ENCODE assay signal across 9 cellular contexts in the genomic region with DNA sequence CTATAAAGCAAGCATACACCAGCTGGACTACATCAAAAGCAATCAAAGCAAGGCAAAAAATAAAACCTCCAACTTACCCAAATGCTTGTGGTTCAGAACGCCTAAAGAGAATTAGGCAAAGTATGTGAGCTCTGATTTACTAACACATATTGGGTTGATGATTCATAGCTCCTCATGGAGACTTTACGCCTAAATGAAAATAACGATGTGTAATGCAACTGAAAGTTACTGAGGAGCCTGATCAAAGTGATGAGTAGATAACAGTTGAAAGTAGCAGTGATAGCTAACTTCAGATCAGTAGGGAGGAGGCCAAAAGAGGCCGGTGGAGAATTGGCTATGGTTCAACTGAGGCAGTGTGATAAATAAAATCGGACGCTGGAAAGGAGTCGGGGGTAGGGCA.
DNase-seq lines count a peak whose midpoint lies in the region; ATAC-seq and TF ChIP-seq lines count a peak whose summit lies in the region.
"Had no signal": no experiment of that assay in that cellular context is flagged by ENCODE, and none has a peak within 500 bp of the region (broad histone marks: within the 10 kb centered on the region; RNA-seq: fewer than 3 reads in every experiment).

No MANE protein-coding gene starts in this region.

- no peak overlapping the region for H2AFZ ChIP-seq in IMR-90 (replicated peaks; ENCODE audit: low read length, poor library complexity)
- H2AFZ ChIP-seq in osteoblast (ENCODE audit: low read length), result no peak overlapping the region

- no peaks in the 10 kb centered on the region for H3K27me3 Mint-ChIP-seq in CD4-positive, CD25-positive, alpha-beta regulatory T cell
- H3K27me3 Mint-ChIP-seq in chondrocyte (ENCODE audit: low read depth), result no peaks in the 10 kb centered on the region

- TF ChIP-seq POLR2A in IMR-90 (IDR thresholded peaks at IDR 0.05; ENCODE audit: low read depth, low read length), result no peak

- H3K4me1 ChIP-seq in CD4-positive, CD25-positive, alpha-beta regulatory T cell (ENCODE audit: control insufficient read depth, insufficient read depth, low read length, poor library complexity, severe bottlenecking), result no peaks in the 10 kb centered on the region
- peaks cover 3% of the 10 kb centered on the region for H3K4me1 ChIP-seq in IMR-90 (ENCODE audit: control insufficient read depth, insufficient read depth, low read length)
- peaks cover 18% of the 10 kb centered on the region for H3K4me1 ChIP-seq in osteoblast (ENCODE audit: insufficient read depth, low read length)
- H3K4me1 ChIP-seq in HAP-1, result peaks cover 6% of the 10 kb centered on the region

- H3K56ac ChIP-seq in IMR-90 (ENCODE audit: extremely low read depth, insufficient read depth, low read length), result peak overlapping the region; percentile 7; the same call in 1 of the 2 replicates

- no peak overlapping the region for H3K4me3 ChIP-seq in CD4-positive, CD25-positive, alpha-beta regulatory T cell (ENCODE audit: low read depth, low read length)
- peak overlapping the region; percentile 3; the same call in 1 of the 2 replicates for H3K4me3 ChIP-seq in IMR-90 (ENCODE audit: insufficient read depth, low read depth, low read length)
- no peak overlapping the region for H3K4me3 ChIP-seq in osteoblast (ENCODE audit: insufficient read depth, low read length)
- no peak overlapping the region for H3K4me3 ChIP-seq in HAP-1

- H4K91ac ChIP-seq in IMR-90 (ENCODE audit: insufficient read depth, low read depth, low read length), result peak overlapping the region; percentile 89

- POLR2A ChIA-PET in IMR-90 (lab: Charles Lee; ENCODE audit: unreplicated experiment), result interaction anchor here (0.5 kb wide), 1 partner anchor 354 kb away, joined by 13 read pairs; no protein-coding TSS in a partner anchor

- BruUV-seq in IMR-90 (replicated peaks; lab: Mats Ljungman, UMichigan), result no TSS peak

- H4K20me1 ChIP-seq in IMR-90 (ENCODE audit: insufficient read depth, low read length), result no peaks in the 10 kb centered on the region
- no peaks in the 10 kb centered on the region for H4K20me1 ChIP-seq in osteoblast (ENCODE audit: insufficient read depth, low read length)

- no peak overlapping the region for H3K23ac ChIP-seq in IMR-90 (ENCODE audit: low read depth, low read length)

- peak overlapping the region; percentile 66 to 70 for H4K8ac ChIP-seq in IMR-90 (ENCODE audit: low read depth in 2 of 2, low read length in 2 of 2)

- peak in 1 of 3 donors; percentile 27 for DNase-seq in CD4-positive, CD25-positive, alpha-beta regulatory T cell
- DNase-seq in IMR-90, result peak; percentile 92
- no peak for DNase-seq in chondrocyte (ENCODE audit: low spot score)
- no peak for DNase-seq in osteoblast (ENCODE audit: insufficient read length, low spot score, missing footprints)
- no peak for DNase-seq in NCI-H345 (lab: John Stamatoyannopoulos, UW)
- DNase-seq in DMS153 treated with DMSO at 0.1 percent for 48 hours (lab: John Stamatoyannopoulos, UW; ENCODE audit: unreplicated experiment), result no peak
- no peak for DNase-seq in NCI-H2107 treated with DMSO at 0.1 percent for 48 hours (lab: John Stamatoyannopoulos, UW; ENCODE audit: unreplicated experiment)
- no peak for DNase-seq in HAP-1 (ENCODE audit: low spot score in 2 of 2)

- H2BK15ac ChIP-seq in IMR-90 (ENCODE audit: low read depth, low read length), result peak overlapping the region; percentile 75; the same call in 2 of the 3 replicates

- intact Hi-C loops in IMR-90 (cut with micrococcal nuclease), result loop anchor here (2.0 kb wide), 1 partner anchor 17 kb away; no protein-coding TSS in a partner anchor

- no peaks in the 10 kb centered on the region for H3K9me3 Mint-ChIP-seq in CD4-positive, CD25-positive, alpha-beta regulatory T cell
- H3K9me3 Mint-ChIP-seq in chondrocyte (ENCODE audit: low read depth), result no peaks in the 10 kb centered on the region
- H3K9me3 Mint-ChIP-seq: neural crest cell had no signal

- CTCF ChIA-PET in IMR-90 (lab: Yijun Ruan, JAX), result interaction anchor here (0.5 to 0.6 kb wide), 2 partner anchors 11 to 141 kb away, joined by 3 read pairs; no protein-coding TSS in a partner anchor

- H3K18ac ChIP-seq in IMR-90 (ENCODE audit: low read depth, low read length), result peak overlapping the region; percentile 90; the same call in 1 of the 2 replicates

- H3K36me3 ChIP-seq in CD4-positive, CD25-positive, alpha-beta regulatory T cell (ENCODE audit: control insufficient read depth, insufficient read depth, low read length), result no peaks in the 10 kb centered on the region
- H3K36me3 ChIP-seq in IMR-90 (ENCODE audit: control insufficient read depth, insufficient read depth, low read length) (no peaks in the 10 kb centered on the region), osteoblast (ENCODE audit: insufficient read depth, low read length) (no peaks in the 10 kb centered on the region), HAP-1 (replicated peaks) (no peaks in the 10 kb centered on the region)

- peaks cover 5% of the 10 kb centered on the region for H3K36me3 Mint-ChIP-seq in CD4-positive, CD25-positive, alpha-beta regulatory T cell
- peaks cover 3% of the 10 kb centered on the region for H3K36me3 Mint-ChIP-seq in chondrocyte (ENCODE audit: low read depth)

- H3K4ac ChIP-seq in IMR-90 (ENCODE audit: low read depth, low read length), result peak overlapping the region; percentile 74

- TF ChIP-seq RAD21 in IMR-90 (IDR thresholded peaks at IDR 0.05; ENCODE audit: low read length), result no peak

- peak overlapping the region; percentile 85 for H2BK5ac ChIP-seq in IMR-90 (ENCODE audit: low read depth, low read length, poor library complexity, severe bottlenecking)

- H3K4me2 ChIP-seq in IMR-90 (ENCODE audit: low read depth, low read length), result peak overlapping the region; percentile 68
- H3K4me2 ChIP-seq in osteoblast (ENCODE audit: insufficient read depth, low read length), result peak overlapping the region; percentile 43

- H3K79me1 ChIP-seq in IMR-90 (ENCODE audit: low read depth in 1 of 2, low read length in 2 of 2), result no peaks in the 10 kb centered on the region

- H2AK9ac ChIP-seq in IMR-90 (replicated peaks; ENCODE audit: low read depth, low read length, poor library complexity), result no peak overlapping the region

- no peak overlapping the region for H3K9ac ChIP-seq in IMR-90 (ENCODE audit: low read depth, low read length)

- peak overlapping the region; percentile 81 for H2BK20ac ChIP-seq in IMR-90 (ENCODE audit: low read depth, low read length)

- H3K27ac ChIP-seq in CD4-positive, CD25-positive, alpha-beta regulatory T cell (ENCODE audit: insufficient read depth, low read length, poor library complexity, severe bottlenecking), result no peak overlapping the region
- peak overlapping the region; percentile 48 for H3K27ac ChIP-seq in IMR-90 (ENCODE audit: insufficient read depth, low read length)
- H3K27ac ChIP-seq in osteoblast (ENCODE audit: low read depth, low read length), result peak overlapping the region; percentile 43

- peak overlapping the region; percentile 31 for H4K5ac ChIP-seq in IMR-90 (ENCODE audit: low read depth, low read length)

- peak in 1 of 2 donors; percentile 58 for ATAC-seq in CD4-positive, CD25-positive, alpha-beta regulatory T cell (ENCODE audit: low read depth in 2 of 2)
- peak; percentile 91 for ATAC-seq in IMR-90 (ENCODE audit: low read depth)

- peak overlapping the region; percentile 81 for H2BK120ac ChIP-seq in IMR-90 (ENCODE audit: low read depth, low read length)

- H3K9me1 ChIP-seq in IMR-90 (ENCODE audit: insufficient read depth, low read length), result no peaks in the 10 kb centered on the region; the same call in none of the 2 replicates

- H2AK5ac ChIP-seq in IMR-90 (ENCODE audit: low read depth, low read length), result 0 out of 2 replicates have a peak overlapping the region, but pooled peaks have one; percentile 73

- TF ChIP-seq CTCF in IMR-90 (conservative IDR thresholded peaks at IDR 0.05; ENCODE audit: low read depth, low read length), result no peak
- no peak for TF ChIP-seq CTCF in chondrocyte (IDR thresholded peaks at IDR 0.05)
- no peak for TF ChIP-seq CTCF in osteoblast (IDR thresholded peaks at IDR 0.05; ENCODE audit: extremely low read depth, low read depth, low read length)

- WGBS in IMR-90 (ENCODE audit: extremely low coverage in 2 of 2, insufficient read length in 1 of 2), 2 experiments, result 0% methylated on average over 3 of the region's 7 CpGs; no CpG with 5 or more reads in 1 of the 2 experiments

- dilution Hi-C loops in IMR-90 (cut with HindIII; ENCODE audit: low sequenced_read_pairs, unreplicated experiment), result no loop called here

- H3K9me3 ChIP-seq in CD4-positive, CD25-positive, alpha-beta regulatory T cell (ENCODE audit: control insufficient read depth in 2 of 2, low read length in 2 of 2), result no peaks in the 10 kb centered on the region
- H3K9me3 ChIP-seq in IMR-90 (ENCODE audit: control insufficient read depth, insufficient read depth, low read length), result no peaks in the 10 kb centered on the region
- no peaks in the 10 kb centered on the region for H3K9me3 ChIP-seq in osteoblast (ENCODE audit: low read depth, low read length)
- H3K9me3 ChIP-seq in HAP-1, result no peaks in the 10 kb centered on the region

- H3K4me1 Mint-ChIP-seq in CD4-positive, CD25-positive, alpha-beta regulatory T cell, result peaks cover 9 to 23% (median 14%) of the 10 kb centered on the region in 4 donors
- peaks cover 90% of the 10 kb centered on the region for H3K4me1 Mint-ChIP-seq in chondrocyte (ENCODE audit: low read depth)

- no peaks in the 10 kb centered on the region for H3K27me3 ChIP-seq in CD4-positive, CD25-positive, alpha-beta regulatory T cell (ENCODE audit: control insufficient read depth, insufficient read depth, low read length)
- no peaks in the 10 kb centered on the region for H3K27me3 ChIP-seq in IMR-90 (ENCODE audit: control insufficient read depth, insufficient read depth, low read length)
- peaks cover 3% of the 10 kb centered on the region for H3K27me3 ChIP-seq in osteoblast (ENCODE audit: insufficient read depth, low read length)
- H3K27me3 ChIP-seq in HAP-1 (ENCODE audit: low read depth), result no peaks in the 10 kb centered on the region; the same call in 1 of the 2 replicates

- peak overlapping the region; percentile 21 to 50 (median 48) for H3K27ac Mint-ChIP-seq in CD4-positive, CD25-positive, alpha-beta regulatory T cell
- peak overlapping the region; percentile 95 for H3K27ac Mint-ChIP-seq in chondrocyte (ENCODE audit: unreplicated experiment)

- no peaks in the 10 kb centered on the region for H3K79me2 ChIP-seq in osteoblast (ENCODE audit: insufficient read depth, low read length)

- H3K14ac ChIP-seq in IMR-90 (replicated peaks; ENCODE audit: low read depth, low read length), result 0 out of 2 replicates have a peak overlapping the region, but pooled peaks have one; percentile 12

- peak overlapping the region in 1 of 4 donors; percentile 18 for H3K4me3 Mint-ChIP-seq in CD4-positive, CD25-positive, alpha-beta regulatory T cell
- peak overlapping the region; percentile 53 for H3K4me3 Mint-ChIP-seq in chondrocyte (ENCODE audit: unreplicated experiment)
- H3K4me3 Mint-ChIP-seq: neural crest cell had no signal

- in situ Hi-C loops in IMR-90 (cut with MboI; ENCODE audit: low sequenced_read_pairs), result no loop called here
- in situ Hi-C loops in HAP-1 (cut with MboI; ENCODE audit: low sequenced_read_pairs), result no loop called here

TF ChIP-seq in IMR-90, 13 proteins besides CTCF, POLR2A, EP300 and RAD21 (continues in another document):
- TF ChIP-seq MXI1 (IDR thresholded peaks at IDR 0.05; ENCODE audit: borderline replicate concordance, low read depth, low read length) (no peak), RCOR1 (IDR thresholded peaks at IDR 0.05; ENCODE audit: insufficient replicate concordance, low read length) (peak; percentile 34)
